ENCODE assay signal across 8 cellular contexts in the genomic region with DNA sequence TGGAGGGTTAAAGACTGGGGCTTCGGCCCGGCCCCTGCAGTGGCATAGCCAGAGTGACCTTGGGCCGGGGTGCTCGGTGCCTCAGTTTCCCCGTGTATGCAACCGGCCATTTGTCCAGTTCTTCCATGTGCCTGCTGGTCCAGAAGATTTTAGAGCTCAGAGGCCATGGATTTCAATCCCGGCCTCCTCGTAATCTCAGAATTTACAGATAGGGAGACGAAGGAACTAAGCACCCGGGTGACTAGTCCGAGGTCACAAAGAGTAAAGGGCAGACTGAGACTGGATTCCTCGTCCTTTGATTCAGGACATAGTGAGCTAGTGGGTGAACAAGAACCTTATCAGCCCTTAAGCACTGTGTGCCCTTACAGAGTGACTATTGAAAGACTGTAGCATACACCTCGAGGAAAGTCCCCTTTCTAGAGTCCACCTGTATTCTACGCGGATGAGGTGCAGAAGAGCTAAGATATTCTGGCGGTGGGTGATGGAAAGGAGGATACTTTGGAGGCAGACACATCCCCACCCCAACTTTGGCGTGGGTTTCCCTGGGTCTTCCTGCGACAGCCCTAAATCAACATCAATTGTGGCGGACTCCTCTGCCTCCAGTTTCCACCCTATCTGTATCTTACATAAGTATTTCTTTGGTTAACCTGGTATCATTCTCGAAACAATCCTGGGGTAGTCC. TPM values are rescaled to one million over a fixed set of nuclear protein-coding genes. Genes with fewer than 3 reads are reported as not detected.
DNase-seq lines count a peak whose midpoint lies in the region; ATAC-seq and TF ChIP-seq lines count a peak whose summit lies in the region.

No MANE protein-coding gene starts in this region.

- ATAC-seq in WTC11 (no peak), gastroesophageal sphincter (no peak), GM19023 (IDR thresholded peaks at IDR 0.05; ENCODE audit: unreplicated experiment) (no peak)

- H3K36me3 ChIP-seq in gastroesophageal sphincter: no peaks in the 10 kb centered on the region

- H3K9me3 Mint-ChIP-seq in WTC11: no peaks in the 10 kb centered on the region

- POLR2A ChIA-PET in WTC11 (lab: Charles Lee): interaction anchor here (0.6 to 2.4 kb wide), 6 partner anchors 19 to 356 kb away, joined by 3 to 18 read pairs (median 5); a partner anchor contains a TSS

- H3K4me1 Mint-ChIP-seq in WTC11: peaks cover 26% of the 10 kb centered on the region

- peak; percentile 1 for DNase-seq in activated T-cell treated with anti-CD3 and anti-CD28 coated beads for 24 hours (ENCODE audit: low read depth)
- DNase-seq in activated T-cell treated with anti-CD3 and anti-CD28 coated beads, Interleukin-2, amount 50 U/mL, for 1 hour: no peak
- DNase-seq in WTC11 (ENCODE audit: low spot score): no peak
- peak; percentile 11 for DNase-seq in putamen (ENCODE audit: low spot score)
- DNase-seq in amniotic stem cell (lab: John Stamatoyannopoulos, UW): no peak
- no peak for DNase-seq in NCI-H2196 (lab: John Stamatoyannopoulos, UW; ENCODE audit: unreplicated experiment)

- 14 to 25% methylated on average over 12 of the region's 20 CpGs for whole genome bisulfite sequencing in gastroesophageal sphincter (ENCODE audit: low coverage in 1 of 2), 2 donors

- H3K27ac ChIP-seq in gastroesophageal sphincter: peak overlapping the region; percentile 51 to 91 (median 87)

- no peak for TF ChIP-seq EP300 in gastroesophageal sphincter (IDR thresholded peaks at IDR 0.05)

- CTCF ChIA-PET in WTC11 (lab: Charles Lee): interaction anchor here (1.1 to 3.1 kb wide), 4 partner anchors 53 to 369 kb away, joined by 3 to 24 read pairs (median 6); a partner anchor contains a TSS

- peak overlapping the region; percentile 59 to 81 for H3K4me3 ChIP-seq in gastroesophageal sphincter

- TF ChIP-seq CTCF in WTC11 (IDR thresholded peaks at IDR 0.05) (no peak), gastroesophageal sphincter (IDR thresholded peaks at IDR 0.05) (no peak)

- peak overlapping the region; percentile 95 for H3K27ac Mint-ChIP-seq in WTC11

- no peaks in the 10 kb centered on the region for H3K27me3 ChIP-seq in gastroesophageal sphincter

- H3K9me3 ChIP-seq in gastroesophageal sphincter: no peaks in the 10 kb centered on the region

- H3K27me3 Mint-ChIP-seq in WTC11 (ENCODE audit: low read depth): no peaks in the 10 kb centered on the region

- peaks cover 4 to 61% (median 16%) of the 10 kb centered on the region in 3 donors for H3K4me1 ChIP-seq in gastroesophageal sphincter

- H3K36me3 Mint-ChIP-seq in WTC11: peaks cover 6% of the 10 kb centered on the region

- no peak for TF ChIP-seq POLR2A in gastroesophageal sphincter (IDR thresholded peaks at IDR 0.05)

- peak overlapping the region; percentile 98 for H3K4me3 Mint-ChIP-seq in WTC11

TF ChIP-seq in WTC11, 78 proteins besides CTCF, POLR2A, EP300 and RAD21:
- no peak for TF ChIP-seq HMGA2 (CRISPR knock-in tag; IDR thresholded peaks at IDR 0.05)
- TF ChIP-seq NR3C1 (CRISPR knock-in tag; conservative IDR thresholded peaks at IDR 0.05; ENCODE audit: low read depth): no peak
- TF ChIP-seq ESRRA (CRISPR knock-in tag; IDR thresholded peaks at IDR 0.05; ENCODE audit: borderline replicate concordance): no peak
- TF ChIP-seq, protein P1, sequence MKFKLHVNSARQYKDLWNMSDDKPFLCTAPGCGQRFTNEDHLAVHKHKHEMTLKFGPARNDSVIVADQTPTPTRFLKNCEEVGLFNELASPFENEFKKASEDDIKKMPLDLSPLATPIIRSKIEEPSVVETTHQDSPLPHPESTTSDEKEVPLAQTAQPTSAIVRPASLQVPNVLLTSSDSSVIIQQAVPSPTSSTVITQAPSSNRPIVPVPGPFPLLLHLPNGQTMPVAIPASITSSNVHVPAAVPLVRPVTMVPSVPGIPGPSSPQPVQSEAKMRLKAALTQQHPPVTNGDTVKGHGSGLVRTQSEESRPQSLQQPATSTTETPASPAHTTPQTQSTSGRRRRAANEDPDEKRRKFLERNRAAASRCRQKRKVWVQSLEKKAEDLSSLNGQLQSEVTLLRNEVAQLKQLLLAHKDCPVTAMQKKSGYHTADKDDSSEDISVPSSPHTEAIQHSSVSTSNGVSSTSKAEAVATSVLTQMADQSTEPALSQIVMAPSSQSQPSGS (CRISPR knock-in tag; IDR thresholded peaks at IDR 0.05; ENCODE audit: borderline replicate concordance, low read depth): no peak
- TF ChIP-seq, protein P2, sequence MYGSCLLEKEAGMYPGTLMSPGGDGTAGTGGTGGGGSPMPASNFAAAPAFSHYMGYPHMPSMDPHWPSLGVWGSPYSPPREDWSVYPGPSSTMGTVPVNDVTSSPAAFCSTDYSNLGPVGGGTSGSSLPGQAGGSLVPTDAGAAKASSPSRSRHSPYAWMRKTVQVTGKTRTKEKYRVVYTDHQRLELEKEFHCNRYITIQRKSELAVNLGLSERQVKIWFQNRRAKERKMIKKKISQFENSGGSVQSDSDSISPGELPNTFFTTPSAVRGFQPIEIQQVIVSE (CRISPR knock-in tag; IDR thresholded peaks at IDR 0.05; ENCODE audit: borderline replicate concordance): no peak
- TF ChIP-seq ZNF317 (CRISPR knock-in tag; IDR thresholded peaks at IDR 0.05; ENCODE audit: borderline replicate concordance, low read depth): no peak
- TF ChIP-seq ZNF121 (CRISPR knock-in tag; IDR thresholded peaks at IDR 0.05): no peak
- TF ChIP-seq, protein P3, sequence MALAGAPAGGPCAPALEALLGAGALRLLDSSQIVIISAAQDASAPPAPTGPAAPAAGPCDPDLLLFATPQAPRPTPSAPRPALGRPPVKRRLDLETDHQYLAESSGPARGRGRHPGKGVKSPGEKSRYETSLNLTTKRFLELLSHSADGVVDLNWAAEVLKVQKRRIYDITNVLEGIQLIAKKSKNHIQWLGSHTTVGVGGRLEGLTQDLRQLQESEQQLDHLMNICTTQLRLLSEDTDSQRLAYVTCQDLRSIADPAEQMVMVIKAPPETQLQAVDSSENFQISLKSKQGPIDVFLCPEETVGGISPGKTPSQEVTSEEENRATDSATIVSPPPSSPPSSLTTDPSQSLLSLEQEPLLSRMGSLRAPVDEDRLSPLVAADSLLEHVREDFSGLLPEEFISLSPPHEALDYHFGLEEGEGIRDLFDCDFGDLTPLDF (CRISPR knock-in tag; IDR thresholded peaks at IDR 0.05): no peak
- no peak for TF ChIP-seq TEAD1 (CRISPR knock-in tag; IDR thresholded peaks at IDR 0.05)
- no peak for TF ChIP-seq ZBTB21 (CRISPR knock-in tag; IDR thresholded peaks at IDR 0.05; ENCODE audit: borderline replicate concordance)
- TF ChIP-seq, protein P4, sequence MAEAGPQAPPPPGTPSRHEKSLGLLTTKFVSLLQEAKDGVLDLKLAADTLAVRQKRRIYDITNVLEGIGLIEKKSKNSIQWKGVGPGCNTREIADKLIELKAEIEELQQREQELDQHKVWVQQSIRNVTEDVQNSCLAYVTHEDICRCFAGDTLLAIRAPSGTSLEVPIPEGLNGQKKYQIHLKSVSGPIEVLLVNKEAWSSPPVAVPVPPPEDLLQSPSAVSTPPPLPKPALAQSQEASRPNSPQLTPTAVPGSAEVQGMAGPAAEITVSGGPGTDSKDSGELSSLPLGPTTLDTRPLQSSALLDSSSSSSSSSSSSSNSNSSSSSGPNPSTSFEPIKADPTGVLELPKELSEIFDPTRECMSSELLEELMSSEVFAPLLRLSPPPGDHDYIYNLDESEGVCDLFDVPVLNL (CRISPR knock-in tag; IDR thresholded peaks at IDR 0.05; ENCODE audit: borderline replicate concordance, low read depth): no peak
- TF ChIP-seq ZNF671 (CRISPR knock-in tag; IDR thresholded peaks at IDR 0.05): no peak
- no peak for TF ChIP-seq GRHL2 (CRISPR knock-in tag; IDR thresholded peaks at IDR 0.05; ENCODE audit: insufficient replicate concordance, severe bottlenecking)
- no peak for TF ChIP-seq ZNF423 (CRISPR knock-in tag; IDR thresholded peaks at IDR 0.05)
- TF ChIP-seq, protein P5, sequence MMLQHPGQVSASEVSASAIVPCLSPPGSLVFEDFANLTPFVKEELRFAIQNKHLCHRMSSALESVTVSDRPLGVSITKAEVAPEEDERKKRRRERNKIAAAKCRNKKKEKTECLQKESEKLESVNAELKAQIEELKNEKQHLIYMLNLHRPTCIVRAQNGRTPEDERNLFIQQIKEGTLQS (CRISPR knock-in tag; conservative IDR thresholded peaks at IDR 0.05): no peak
- TF ChIP-seq MYBL2 (CRISPR knock-in tag; IDR thresholded peaks at IDR 0.05): no peak

RNA-seq across cellular contexts. Expression of a gene that starts 0.6 kb away (rescaled TPM):
- 41.6 to 43.9 TPM (median 43.6 TPM) in 3 replicates for total RNA-seq in WTC11 (2021)
- total RNA-seq in gastroesophageal sphincter: 1 to 10 TPM; 8.7 to 9.8 (median 9.4) TPM

RNA-seq across cellular contexts. Expression of a gene that starts 0.9 kb away (rescaled TPM):
- total RNA-seq in WTC11 (2021) (13.5 to 14.9 TPM (median 13.9 TPM) in 3 replicates), gastroesophageal sphincter (10 to 100 TPM; 20.2 to 30.7 (median 22.7) TPM)

RNA-seq across cellular contexts. Expression of a gene that starts 53.4 kb away (rescaled TPM):
- total RNA-seq in WTC11 (2021) (36.9 to 39.8 TPM (median 37.0 TPM) in 3 replicates), gastroesophageal sphincter (10 to 100 TPM; 31.4 to 54.4 (median 42.1) TPM)

RNA-seq across cellular contexts. Expression of a gene that starts 53.5 kb away (rescaled TPM):
- total RNA-seq in WTC11 (2021): 29.0 to 32.4 TPM (median 30.4 TPM) in 3 replicates
- total RNA-seq in gastroesophageal sphincter: 10 to 100 TPM; 13.4 to 20.5 (median 16.5) TPM

Comparison
In these comparisons a context has a peak if more than half of its experiments do, and no peak if none do; other contexts are left out.
1. DNase-seq: peak in activated T-cell treated with anti-CD3 and anti-CD28 coated beads for 24 hours (single experiment) and putamen (single experiment); none in activated T-cell treated with anti-CD3 and anti-CD28 coated beads, Interleukin-2, amount 50 U/mL, for 1 hour (single experiment), WTC11 (single experiment), amniotic stem cell (single experiment) and NCI-H2196 (single experiment).